Comparison of ENCODE assay signal across 16 cellular contexts in the genomic region with DNA sequence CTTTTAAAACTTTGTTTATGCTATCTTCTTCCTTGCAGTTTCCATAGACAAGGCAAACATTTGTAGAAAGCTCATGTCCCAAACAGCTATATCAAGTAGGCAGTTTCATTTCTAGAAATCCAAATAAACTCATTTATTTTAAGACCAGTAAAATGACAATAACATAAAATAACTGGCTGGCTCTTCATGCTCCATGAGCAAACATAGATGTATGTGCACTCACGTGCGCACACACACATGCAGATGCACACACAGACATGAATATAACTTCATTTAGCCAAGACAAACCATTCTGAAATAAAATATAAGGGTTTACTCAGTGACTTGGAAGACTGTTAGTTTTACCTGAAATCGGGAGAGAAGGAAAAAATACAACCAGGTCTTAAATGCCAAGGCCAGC.
DNase-seq lines count a peak whose midpoint lies in the region; ATAC-seq, FAIRE-seq and TF ChIP-seq lines count a peak whose summit lies in the region.
"Had no signal": no experiment of that assay in that cellular context is flagged by ENCODE, and none has a peak within 500 bp of the region (broad histone marks: within the 10 kb centered on the region; RNA-seq: fewer than 3 reads in every experiment).

No MANE protein-coding gene starts in this region.

- TF ChIP-seq RAD21 in IMR-90 (IDR thresholded peaks at IDR 0.05; ENCODE audit: low read length): no peak

- no peak overlapping the region for H2BK5ac ChIP-seq in IMR-90 (ENCODE audit: low read depth, low read length, poor library complexity, severe bottlenecking)

- dilution Hi-C loops in IMR-90 (cut with HindIII; ENCODE audit: low sequenced_read_pairs, unreplicated experiment) (no loop called here), mammary epithelial cell (cut with HindIII; ENCODE audit: low sequenced_read_pairs) (no loop called here)

- H2BK15ac ChIP-seq in IMR-90 (ENCODE audit: low read depth, low read length): no peak overlapping the region

- peaks cover 3% of the 10 kb centered on the region; the same call in 1 of the 2 replicates for H3K9me1 ChIP-seq in IMR-90 (ENCODE audit: insufficient read depth, low read length)

- ATAC-seq in IMR-90 (ENCODE audit: low read depth) (no peak), HG02938 (IDR thresholded peaks at IDR 0.05; ENCODE audit: unreplicated experiment) (no peak)
- ATAC-seq: K562 had no signal

- intact Hi-C loops in IMR-90 (cut with micrococcal nuclease): no loop called here
- intact Hi-C loops in mammary epithelial cell (cut with micrococcal nuclease): no loop called here

- H2BK20ac ChIP-seq in IMR-90 (ENCODE audit: low read depth, low read length): no peak overlapping the region

- no peak overlapping the region for H4K91ac ChIP-seq in IMR-90 (ENCODE audit: insufficient read depth, low read depth, low read length)

- H3K27me3 ChIP-seq in ACC112 (ENCODE audit: insufficient read depth, low read length): no peaks in the 10 kb centered on the region
- no peaks in the 10 kb centered on the region for H3K27me3 ChIP-seq in IMR-90 (ENCODE audit: control insufficient read depth, insufficient read depth, low read length)
- no peaks in the 10 kb centered on the region for H3K27me3 ChIP-seq in mammary epithelial cell (ENCODE audit: insufficient read depth, low read length)
- H3K27me3 ChIP-seq in osteoblast (ENCODE audit: insufficient read depth, low read length): no peaks in the 10 kb centered on the region

- no peaks in the 10 kb centered on the region for H4K20me1 ChIP-seq in IMR-90 (ENCODE audit: insufficient read depth, low read length)
- H4K20me1 ChIP-seq in mammary epithelial cell (ENCODE audit: insufficient read depth, low read length): no peaks in the 10 kb centered on the region
- no peaks in the 10 kb centered on the region for H4K20me1 ChIP-seq in osteoblast (ENCODE audit: insufficient read depth, low read length)

- H3K4me1 ChIP-seq in ACC112 (ENCODE audit: control insufficient read depth, insufficient read depth, low read length, unreplicated experiment) (peaks cover 30% of the 10 kb centered on the region), IMR-90 (ENCODE audit: control insufficient read depth, insufficient read depth, low read length) (peaks cover 5% of the 10 kb centered on the region), mammary epithelial cell (ENCODE audit: insufficient read depth, low read length) (peaks cover 26% of the 10 kb centered on the region), osteoblast (ENCODE audit: insufficient read depth, low read length) (peaks cover 37% of the 10 kb centered on the region)

- H3K36me3 ChIP-seq in ACC112 (ENCODE audit: insufficient read depth, low read length): no peaks in the 10 kb centered on the region
- H3K36me3 ChIP-seq in IMR-90 (ENCODE audit: control insufficient read depth, insufficient read depth, low read length): no peaks in the 10 kb centered on the region
- H3K36me3 ChIP-seq in mammary epithelial cell (ENCODE audit: insufficient read depth, low read length): no peaks in the 10 kb centered on the region
- no peaks in the 10 kb centered on the region for H3K36me3 ChIP-seq in osteoblast (ENCODE audit: insufficient read depth, low read length)

- no CpG with 5 or more reads among the region's 3 CpGs for WGBS in IMR-90 (ENCODE audit: extremely low coverage in 2 of 2, insufficient read length in 1 of 2), 2 experiments
- WGBS in mammary epithelial cell (ENCODE audit: low coverage, missing lambda C conversion rate): 92% methylated on average over 3 of the region's 3 CpGs

- peak overlapping the region; percentile 72 for H3K27ac ChIP-seq in ACC112 (ENCODE audit: low read depth, low read length)
- no peak overlapping the region for H3K27ac ChIP-seq in IMR-90 (ENCODE audit: insufficient read depth, low read length)
- H3K27ac ChIP-seq in mammary epithelial cell (ENCODE audit: insufficient read depth, low read depth, low read length): peak overlapping the region; percentile 81
- no peak overlapping the region for H3K27ac ChIP-seq in osteoblast (ENCODE audit: low read depth, low read length)

- H3K9me3 ChIP-seq in IMR-90 (ENCODE audit: control insufficient read depth, insufficient read depth, low read length) (no peaks in the 10 kb centered on the region), mammary epithelial cell (replicated peaks; ENCODE audit: insufficient read depth, low read length) (no peaks in the 10 kb centered on the region), osteoblast (ENCODE audit: low read depth, low read length) (no peaks in the 10 kb centered on the region)

- DNase-seq in IMR-90 (no peak), mammary epithelial cell (no peak), osteoblast (ENCODE audit: insufficient read length, low spot score, missing footprints) (peak; percentile 18), amniotic stem cell (lab: John Stamatoyannopoulos, UW) (no peak), RPMI8226 (no peak), urothelium cell line (ENCODE audit: low spot score) (no peak)
- DNase-seq: NCI-H1092 treated with DMSO at 0.1 percent for 48 hours, NCI-H1436 treated with DMSO at 0.1 percent for 48 hours, NCI-H1930, NCI-H2227 treated with DMSO at 0.1 percent for 48 hours, NCI-H510A had no signal

- H3K79me2 ChIP-seq in ACC112 (ENCODE audit: control insufficient read depth, insufficient read depth, low read length, unreplicated experiment): no peaks in the 10 kb centered on the region
- no peaks in the 10 kb centered on the region for H3K79me2 ChIP-seq in mammary epithelial cell (ENCODE audit: insufficient read depth, low read length)
- H3K79me2 ChIP-seq in osteoblast (ENCODE audit: insufficient read depth, low read length): no peaks in the 10 kb centered on the region

- H4K5ac ChIP-seq in IMR-90 (ENCODE audit: low read depth, low read length): no peak overlapping the region

- no peak overlapping the region for H3K14ac ChIP-seq in IMR-90 (replicated peaks; ENCODE audit: low read depth, low read length)

- in situ Hi-C loops in IMR-90 (cut with MboI; ENCODE audit: low sequenced_read_pairs) (no loop called here), mammary epithelial cell (cut with MboI; ENCODE audit: low sequenced_read_pairs in 2 of 2) (loop anchor here (25.0 kb wide), 2 partner anchors 538 to 687 kb away; no protein-coding TSS in a partner anchor)

- H2AFZ ChIP-seq in ACC112 (ENCODE audit: low read length, unreplicated experiment) (peak overlapping the region; percentile 7), IMR-90 (replicated peaks; ENCODE audit: low read length, poor library complexity) (no peak overlapping the region), mammary epithelial cell (ENCODE audit: low read depth, low read length) (no peak overlapping the region), osteoblast (ENCODE audit: low read length) (no peak overlapping the region)

- H3K23ac ChIP-seq in IMR-90 (ENCODE audit: low read depth, low read length): no peak overlapping the region

- FAIRE-seq in urothelium cell line (lab: Jason Lieb, UNC): no peak
- FAIRE-seq: A204.1, D721Med, K562 had no signal

- BruUV-seq in IMR-90 (replicated peaks; lab: Mats Ljungman, UMichigan): no TSS peak
- no TSS peak for BruUV-seq in mammary epithelial cell (replicated peaks; lab: Mats Ljungman, UMichigan)

- no peak overlapping the region for H2AK5ac ChIP-seq in IMR-90 (ENCODE audit: low read depth, low read length)

- H3K4ac ChIP-seq in IMR-90 (ENCODE audit: low read depth, low read length): no peak overlapping the region

- TF ChIP-seq POLR2A in IMR-90 (IDR thresholded peaks at IDR 0.05; ENCODE audit: low read depth, low read length): no peak

- H3K56ac ChIP-seq in IMR-90 (ENCODE audit: extremely low read depth, insufficient read depth, low read length): no peak overlapping the region

- CTCF ChIA-PET in IMR-90 (lab: Yijun Ruan, JAX): no interaction called here
- CTCF ChIA-PET in mammary epithelial cell (lab: Charles Lee; ENCODE audit: low non-redundant PET): no interaction called here

- H3K9ac ChIP-seq in IMR-90 (ENCODE audit: low read depth, low read length) (no peak overlapping the region), mammary epithelial cell (ENCODE audit: insufficient read depth, low read length) (no peak overlapping the region)

- no peak overlapping the region for H4K8ac ChIP-seq in IMR-90 (ENCODE audit: low read depth in 2 of 2, low read length in 2 of 2)

- H3K4me2 ChIP-seq in IMR-90 (ENCODE audit: low read depth, low read length): no peak overlapping the region
- peak overlapping the region; percentile 73 for H3K4me2 ChIP-seq in mammary epithelial cell (ENCODE audit: insufficient read depth, low read depth, low read length)
- H3K4me2 ChIP-seq in osteoblast (ENCODE audit: insufficient read depth, low read length): no peak overlapping the region

- H2BK120ac ChIP-seq in IMR-90 (ENCODE audit: low read depth, low read length): peak overlapping the region; percentile 3; the same call in 1 of the 2 replicates

- POLR2A ChIA-PET in IMR-90 (lab: Charles Lee; ENCODE audit: unreplicated experiment): no interaction called here

- H3K4me3 ChIP-seq in ACC112 (ENCODE audit: low read depth, low read length) (no peak overlapping the region), IMR-90 (ENCODE audit: insufficient read depth, low read depth, low read length) (no peak overlapping the region), mammary epithelial cell (replicated peaks in 1 of 3; ENCODE audit: insufficient read depth in 1 of 3, low read depth in 2 of 3, low read length in 3 of 3) (no peak overlapping the region), osteoblast (ENCODE audit: insufficient read depth, low read length) (no peak overlapping the region)
- H3K4me3 ChIP-seq: K562 had no signal

- H3K18ac ChIP-seq in IMR-90 (ENCODE audit: low read depth, low read length): peak overlapping the region; percentile 60; the same call in 1 of the 2 replicates

- H2AK9ac ChIP-seq in IMR-90 (replicated peaks; ENCODE audit: low read depth, low read length, poor library complexity): no peak overlapping the region

- TF ChIP-seq CTCF in IMR-90 (conservative IDR thresholded peaks at IDR 0.05; ENCODE audit: low read depth, low read length) (no peak), mammary epithelial cell (conservative IDR thresholded peaks at IDR 0.05 in 1 of 2, IDR thresholded peaks at IDR 0.05 in 1 of 2; ENCODE audit: extremely low read depth in 1 of 2, insufficient read depth in 1 of 2, low read depth in 1 of 2, low read length in 2 of 2) (no peak), osteoblast (IDR thresholded peaks at IDR 0.05; ENCODE audit: extremely low read depth, low read depth, low read length) (no peak)

- no peaks in the 10 kb centered on the region for H3K79me1 ChIP-seq in IMR-90 (ENCODE audit: low read depth in 1 of 2, low read length in 2 of 2)

TF ChIP-seq in IMR-90, 13 proteins besides CTCF, POLR2A, EP300 and RAD21 (continues in another document):
- no peak for TF ChIP-seq RCOR1 (IDR thresholded peaks at IDR 0.05; ENCODE audit: insufficient replicate concordance, low read length)
- TF ChIP-seq MAFK (IDR thresholded peaks at IDR 0.05; ENCODE audit: low read depth, low read length): no peak
- no peak for TF ChIP-seq BHLHE40 (IDR thresholded peaks at IDR 0.05; ENCODE audit: low read depth, low read length)
- no peak for TF ChIP-seq MXI1 (IDR thresholded peaks at IDR 0.05; ENCODE audit: borderline replicate concordance, low read depth, low read length)

Comparison
In these comparisons a context has a peak if more than half of its experiments do, and no peak if none do; other contexts are left out.
1. H3K27ac ChIP-seq: peak in ACC112 (single experiment) and mammary epithelial cell (single experiment); none in IMR-90 (single experiment) and osteoblast (single experiment).